ENCODE assay signal across 24 cellular contexts in genomic region chr11:12559011-12559410, GRCh38.
DNase-seq lines count a peak whose midpoint lies in the region; ATAC-seq, FAIRE-seq and TF ChIP-seq lines count a peak whose summit lies in the region.
"Had no signal": no experiment of that assay in that cellular context is flagged by ENCODE, and none has a peak within 500 bp of the region (broad histone marks: within the 10 kb centered on the region; RNA-seq: fewer than 3 reads in every experiment).

No MANE protein-coding gene starts in this region.

- no peak overlapping the region for H4K5ac ChIP-seq in IMR-90 (ENCODE audit: low read depth, low read length)

- H3K4me2 ChIP-seq in A549 = no peak overlapping the region
- no peak overlapping the region for H3K4me2 ChIP-seq in IMR-90 (ENCODE audit: low read depth, low read length)
- H3K4me2 ChIP-seq: BLaER1 had no signal

- H3K4me1 Mint-ChIP-seq in nephron = peaks cover 32% of the 10 kb centered on the region
- H3K4me1 Mint-ChIP-seq in activated naive CD4-positive, alpha-beta T cell treated with anti-CD3 and anti-CD28 coated beads, Interleukin-2, amount 10 ng/mL, durations not matched to agents 7 days and 5 days = no peaks in the 10 kb centered on the region
- H3K4me1 Mint-ChIP-seq: CD14-positive monocyte; CD4-positive, alpha-beta memory T cell; CD4-positive, CD25-positive, alpha-beta regulatory T cell; CD8-positive, alpha-beta memory T cell had no signal

- intact Hi-C loops in IMR-90 (cut with micrococcal nuclease) = loop anchor here (5.0 kb wide), 1 partner anchor 113 kb away; the partner anchor contains the start of gene TEAD1

- BruUV-seq in IMR-90 (replicated peaks; lab: Mats Ljungman, UMichigan) = no TSS peak

- no peaks in the 10 kb centered on the region for H3K79me1 ChIP-seq in IMR-90 (ENCODE audit: low read depth in 1 of 2, low read length in 2 of 2)

- POLR2A ChIA-PET in A549 (lab: Yijun Ruan, JAX) (no interaction called here), IMR-90 (lab: Charles Lee; ENCODE audit: unreplicated experiment) (no interaction called here)

- H3K9me3 ChIP-seq in A549 (peaks cover 6% of the 10 kb centered on the region; the same call in 1 of the 3 replicates), IMR-90 (ENCODE audit: control insufficient read depth, insufficient read depth, low read length) (no peaks in the 10 kb centered on the region)
- H3K9me3 ChIP-seq: BE2C, BLaER1 had no signal

- WGBS in A549 (ENCODE audit: missing lambda C conversion rate) = 46% methylated on average over 3 of the region's 3 CpGs
- no CpG with 5 or more reads among the region's 3 CpGs for WGBS in IMR-90 (ENCODE audit: extremely low coverage in 2 of 2, insufficient read length in 1 of 2), 2 experiments

- TF ChIP-seq CTCF in A549 (IDR thresholded peaks at IDR 0.05) = no peak
- no peak for TF ChIP-seq CTCF in IMR-90 (conservative IDR thresholded peaks at IDR 0.05; ENCODE audit: low read depth, low read length)
- TF ChIP-seq CTCF in nephron (IDR thresholded peaks at IDR 0.05; ENCODE audit: unreplicated experiment in 3 of 3) = no peak

- in situ Hi-C loops in IMR-90 (cut with MboI; ENCODE audit: low sequenced_read_pairs) = no loop called here

- H3K27ac ChIP-seq in A549 (peak overlapping the region in 1 of 2 experiments; percentile 84; a peak in 2 of 6 replicates), IMR-90 (ENCODE audit: insufficient read depth, low read length) (no peak overlapping the region)
- H3K27ac ChIP-seq: 22Rv1, BLaER1 had no signal

- no peak overlapping the region for H2AFZ ChIP-seq in IMR-90 (replicated peaks; ENCODE audit: low read length, poor library complexity)

- H3K4me3 ChIP-seq in A549 (no peak overlapping the region), IMR-90 (ENCODE audit: insufficient read depth, low read depth, low read length) (no peak overlapping the region)
- H3K4me3 ChIP-seq: BLaER1, GM12878 had no signal

- TF ChIP-seq RAD21 in A549 (conservative IDR thresholded peaks at IDR 0.05 in 1 of 2, IDR thresholded peaks at IDR 0.05 in 1 of 2) (no peak), IMR-90 (IDR thresholded peaks at IDR 0.05; ENCODE audit: low read length) (no peak)

- no peak overlapping the region for H2AK5ac ChIP-seq in IMR-90 (ENCODE audit: low read depth, low read length)

- no peaks in the 10 kb centered on the region for H3K27me3 ChIP-seq in IMR-90 (ENCODE audit: control insufficient read depth, insufficient read depth, low read length)
- H3K27me3 ChIP-seq: BE2C, BLaER1 had no signal

- DNase-seq in A549 (ENCODE audit: low read depth in 1 of 2, low spot score in 1 of 2) (no peak), IMR-90 (no peak), NCI-H2171 (lab: John Stamatoyannopoulos, UW) (no peak)
- DNase-seq in activated naive CD4-positive, alpha-beta T cell treated with anti-CD3 and anti-CD28 coated beads, Interleukin-2, amount 10 ng/mL, durations not matched to agents 7 days and 5 days = no peak
- DNase-seq: ACHN; BE2C; C1 segment of cervical spinal cord; CD4-positive, alpha-beta memory T cell; CD4-positive, CD25-positive, alpha-beta regulatory T cell; CD8-positive, alpha-beta memory T cell; COR-L47; DMS 273 treated with DMSO at 0.1 percent for 48 hours; DMS153; DMS53; DMS79; DND-41; EL; GDM1 had no signal

- H3K56ac ChIP-seq in IMR-90 (ENCODE audit: extremely low read depth, insufficient read depth, low read length) = no peak overlapping the region

- H2BK5ac ChIP-seq in IMR-90 (ENCODE audit: low read depth, low read length, poor library complexity, severe bottlenecking) = no peak overlapping the region

- no peak for TF ChIP-seq EP300 in A549 (IDR thresholded peaks at IDR 0.05)

- no peaks in the 10 kb centered on the region for H4K20me1 ChIP-seq in IMR-90 (ENCODE audit: insufficient read depth, low read length)
- H4K20me1 ChIP-seq: BLaER1 had no signal

- peaks cover 4% of the 10 kb centered on the region for H3K9me3 Mint-ChIP-seq in nephron
- H3K9me3 Mint-ChIP-seq in activated naive CD4-positive, alpha-beta T cell treated with anti-CD3 and anti-CD28 coated beads, Interleukin-2, amount 10 ng/mL, durations not matched to agents 7 days and 5 days = no peaks in the 10 kb centered on the region

- H4K8ac ChIP-seq in IMR-90 (ENCODE audit: low read depth in 2 of 2, low read length in 2 of 2) = no peak overlapping the region

- H4K91ac ChIP-seq in IMR-90 (ENCODE audit: insufficient read depth, low read depth, low read length) = no peak overlapping the region

- H3K4me1 ChIP-seq in A549 (peaks cover 25% of the 10 kb centered on the region), IMR-90 (ENCODE audit: control insufficient read depth, insufficient read depth, low read length) (peaks cover 11% of the 10 kb centered on the region)
- H3K4me1 ChIP-seq: BE2C, BLaER1 had no signal

- peak overlapping the region in 2 of 3 experiments; percentile 40 to 88 for H3K27ac Mint-ChIP-seq in nephron
- H3K27ac Mint-ChIP-seq in activated naive CD4-positive, alpha-beta T cell treated with anti-CD3 and anti-CD28 coated beads, Interleukin-2, amount 10 ng/mL, durations not matched to agents 7 days and 5 days = no peak overlapping the region
- H3K27ac Mint-ChIP-seq: CD14-positive monocyte; CD4-positive, alpha-beta memory T cell; CD4-positive, CD25-positive, alpha-beta regulatory T cell; CD8-positive, alpha-beta memory T cell had no signal

- H2BK15ac ChIP-seq in IMR-90 (ENCODE audit: low read depth, low read length) = no peak overlapping the region

- H3K36me3 Mint-ChIP-seq in nephron (ENCODE audit: low read depth) = no peaks in the 10 kb centered on the region
- no peaks in the 10 kb centered on the region for H3K36me3 Mint-ChIP-seq in activated naive CD4-positive, alpha-beta T cell treated with anti-CD3 and anti-CD28 coated beads, Interleukin-2, amount 10 ng/mL, durations not matched to agents 7 days and 5 days
- H3K36me3 Mint-ChIP-seq: CD14-positive monocyte; CD4-positive, alpha-beta memory T cell; CD4-positive, CD25-positive, alpha-beta regulatory T cell had no signal

- no peak overlapping the region for H3K14ac ChIP-seq in IMR-90 (replicated peaks; ENCODE audit: low read depth, low read length)

- no peak overlapping the region for H3K18ac ChIP-seq in IMR-90 (ENCODE audit: low read depth, low read length)

- no peaks in the 10 kb centered on the region for H3K27me3 Mint-ChIP-seq in nephron (ENCODE audit: low read depth)
- peaks cover 21% of the 10 kb centered on the region for H3K27me3 Mint-ChIP-seq in activated naive CD4-positive, alpha-beta T cell treated with anti-CD3 and anti-CD28 coated beads, Interleukin-2, amount 10 ng/mL, durations not matched to agents 7 days and 5 days

- TF ChIP-seq POLR2A in A549 (IDR thresholded peaks at IDR 0.05; ENCODE audit: low read length) (no peak), IMR-90 (IDR thresholded peaks at IDR 0.05; ENCODE audit: low read depth, low read length) (no peak)

- no peak overlapping the region for H3K9ac ChIP-seq in IMR-90 (ENCODE audit: low read depth, low read length)
- H3K9ac ChIP-seq: BLaER1 had no signal

- dilution Hi-C loops in IMR-90 (cut with HindIII; ENCODE audit: low sequenced_read_pairs, unreplicated experiment) = no loop called here

- CTCF ChIA-PET in A549 (lab: Yijun Ruan, JAX) = interaction anchor here (1.5 to 2.3 kb wide), 2 partner anchors 28 to 40 kb away, joined by 3 to 5 read pairs; no protein-coding TSS in a partner anchor
- CTCF ChIA-PET in IMR-90 (lab: Yijun Ruan, JAX) = interaction anchor here (1.2 kb wide), 1 partner anchor 218 kb away, joined by 3 read pairs; no protein-coding TSS in a partner anchor
- CTCF ChIA-PET in activated naive CD4-positive, alpha-beta T cell treated with anti-CD3 and anti-CD28 coated beads, Interleukin-2, amount 10 ng/mL, durations not matched to agents 7 days and 5 days (lab: Charles Lee) = no interaction called here

- H2AK9ac ChIP-seq in IMR-90 (replicated peaks; ENCODE audit: low read depth, low read length, poor library complexity) = no peak overlapping the region

- peaks cover 4% of the 10 kb centered on the region; the same call in 1 of the 2 replicates for H3K9me1 ChIP-seq in IMR-90 (ENCODE audit: insufficient read depth, low read length)

- no peak overlapping the region for H2BK120ac ChIP-seq in IMR-90 (ENCODE audit: low read depth, low read length)

- no peak overlapping the region for H3K4me3 Mint-ChIP-seq in nephron
- no peak overlapping the region for H3K4me3 Mint-ChIP-seq in activated naive CD4-positive, alpha-beta T cell treated with anti-CD3 and anti-CD28 coated beads, Interleukin-2, amount 10 ng/mL, durations not matched to agents 7 days and 5 days
- H3K4me3 Mint-ChIP-seq: CD14-positive monocyte; CD4-positive, alpha-beta memory T cell; CD4-positive, CD25-positive, alpha-beta regulatory T cell; CD8-positive, alpha-beta memory T cell had no signal

- 0 out of 2 replicates have a peak overlapping the region, but pooled peaks have one; percentile 39 for H2BK20ac ChIP-seq in IMR-90 (ENCODE audit: low read depth, low read length)

- peak overlapping the region; percentile 20; the same call in 1 of the 2 replicates for H3K4ac ChIP-seq in IMR-90 (ENCODE audit: low read depth, low read length)

- ATAC-seq in A549 = no peak
- ATAC-seq in IMR-90 (ENCODE audit: low read depth) = no peak
- ATAC-seq: GM12878 had no signal

- FAIRE-seq in A549 (lab: Jason Lieb, UNC) = peak; percentile 51
- FAIRE-seq: GM12878, GM19239 had no signal

- H3K36me3 ChIP-seq in IMR-90 (ENCODE audit: control insufficient read depth, insufficient read depth, low read length) = no peaks in the 10 kb centered on the region
- H3K36me3 ChIP-seq: BE2C, BLaER1 had no signal

- H3K23ac ChIP-seq in IMR-90 (ENCODE audit: low read depth, low read length) = no peak overlapping the region

TF ChIP-seq in A549, 52 proteins besides CTCF, POLR2A, EP300 and RAD21 (continues in another document):
- TF ChIP-seq E2F6 (IDR thresholded peaks at IDR 0.05; ENCODE audit: borderline replicate concordance, low read depth) (no peak), CHD4 (IDR thresholded peaks at IDR 0.05; ENCODE audit: borderline replicate concordance) (no peak), NR3C1 (IDR thresholded peaks at IDR 0.05) (no peak), JUN (IDR thresholded peaks at IDR 0.05) (no peak)

TF ChIP-seq in IMR-90, 13 proteins besides CTCF, POLR2A, EP300 and RAD21 (continues in another document):
- TF ChIP-seq NFE2L2 (IDR thresholded peaks at IDR 0.05; ENCODE audit: low read depth, low read length) (no peak), MAZ (IDR thresholded peaks at IDR 0.05; ENCODE audit: borderline replicate concordance, low read depth, low read length) (no peak), RFX5 (IDR thresholded peaks at IDR 0.05; ENCODE audit: low read depth, low read length) (no peak), USF2 (IDR thresholded peaks at IDR 0.05; ENCODE audit: low read depth, low read length) (no peak), CEBPB (IDR thresholded peaks at IDR 0.05; ENCODE audit: low read depth, low read length) (no peak), MXI1 (IDR thresholded peaks at IDR 0.05; ENCODE audit: borderline replicate concordance, low read depth, low read length) (no peak)
